ENCODE assay signal across 14 cellular contexts in genomic region chr14:76138758-76139723, GRCh38. TPM values are rescaled to one million over a fixed set of nuclear protein-coding genes. Genes with fewer than 3 reads are reported as not detected.
DNase-seq lines count a peak whose midpoint lies in the region; ATAC-seq and TF ChIP-seq lines count a peak whose summit lies in the region.
"Had no signal": no experiment of that assay in that cellular context is flagged by ENCODE, and none has a peak within 500 bp of the region (broad histone marks: within the 10 kb centered on the region; RNA-seq: fewer than 3 reads in every experiment).

No MANE protein-coding gene starts in this region.

- H3K4me3 ChIP-seq in dorsolateral prefrontal cortex, result peak overlapping the region in 57 of 59 donors; percentile 5 to 67 (median 40)
- peak overlapping the region; percentile 25 for H3K4me3 ChIP-seq in lower lobe of right lung
- peak overlapping the region; percentile 57 to 61 for H3K4me3 ChIP-seq in stomach smooth muscle (ENCODE audit: low read length in 2 of 2)
- H3K4me3 ChIP-seq: A549, HAP-1 had no signal

- H3K4me1 ChIP-seq in lower lobe of right lung, result no peaks in the 10 kb centered on the region
- H3K4me1 ChIP-seq in stomach smooth muscle (ENCODE audit: control insufficient read depth, insufficient read depth, low read length), result no peaks in the 10 kb centered on the region
- H3K4me1 ChIP-seq: A549, HAP-1 had no signal

- H3K9me3 ChIP-seq in lower lobe of right lung, result peaks cover 9% of the 10 kb centered on the region
- H3K9me3 ChIP-seq in stomach smooth muscle (ENCODE audit: control insufficient read depth in 2 of 2, low read length in 2 of 2), result peaks cover 0 to 2% of the 10 kb centered on the region in 2 donors
- H3K9me3 ChIP-seq: A549, HAP-1, thyroid gland had no signal

- H3K36me3 ChIP-seq in lower lobe of right lung, result no peaks in the 10 kb centered on the region
- no peaks in the 10 kb centered on the region for H3K36me3 ChIP-seq in stomach smooth muscle (ENCODE audit: control insufficient read depth in 2 of 2, insufficient read depth in 2 of 2, low read length in 2 of 2)
- H3K36me3 ChIP-seq: HAP-1, thyroid gland had no signal

- peak overlapping the region in 1 of 2 donors; percentile 9 for H3K9ac ChIP-seq in stomach smooth muscle (ENCODE audit: low read length in 2 of 2)

- H3K27ac ChIP-seq in dorsolateral prefrontal cortex (no peak overlapping the region), lower lobe of right lung (no peak overlapping the region), stomach smooth muscle (ENCODE audit: low read length) (no peak overlapping the region)
- H3K27ac ChIP-seq: A549, thyroid gland had no signal

- TF ChIP-seq CTCF in dorsolateral prefrontal cortex (IDR thresholded peaks at IDR 0.05 in 54 of 56, conservative IDR thresholded peaks at IDR 0.05 in 2 of 56; ENCODE audit: low read depth in 1 of 56, partially characterized antibody in 56 of 56) (no peak), lower lobe of right lung (IDR thresholded peaks at IDR 0.05) (no peak)

- ATAC-seq in lower lobe of right lung, result no peak
- ATAC-seq: A549 had no signal

- peaks cover 0 to 72% (median 47%) of the 10 kb centered on the region in 45 donors for H3K27me3 ChIP-seq in dorsolateral prefrontal cortex
- peaks cover 71% of the 10 kb centered on the region for H3K27me3 ChIP-seq in lower lobe of right lung (ENCODE audit: low read depth)
- H3K27me3 ChIP-seq in stomach smooth muscle (ENCODE audit: control insufficient read depth in 1 of 2, insufficient read depth in 2 of 2, low read length in 2 of 2), result peaks cover 12 to 32% of the 10 kb centered on the region in 2 donors

- peak; percentile 27 for DNase-seq in NCI-H748 (lab: John Stamatoyannopoulos, UW; ENCODE audit: unreplicated experiment)
- DNase-seq in NCI-H748 treated with DMSO at 0.1 percent for 48 hours (lab: John Stamatoyannopoulos, UW), result no peak
- DNase-seq in dorsolateral prefrontal cortex, result no peak
- DNase-seq in lower lobe of right lung, result no peak
- no peak for DNase-seq in stimulated activated CD4-positive, alpha-beta T cell treated with anti-CD3 and anti-CD28 coated beads, Interleukin-4, amount 100 ng/mL, for 4 hours
- no peak for DNase-seq in stimulated activated CD4-positive, alpha-beta T cell treated with anti-CD3 and anti-CD28 coated beads, Interleukin-4, amount 100 ng/mL, for 1 hour
- DNase-seq in activated CD4-positive, CD25-positive, alpha-beta regulatory T cell (lab: John Stamatoyannopoulos, UW), result no peak
- DNase-seq: activated CD4-positive, CD25-positive, alpha-beta regulatory T cell treated with anti-CD3 and anti-CD28 coated beads, Interleukin-2, amount 50 U/mL, for 72 hours; activated naive CD4-positive, alpha-beta T cell treated with anti-CD3 and anti-CD28 coated beads for 36 hours; stimulated activated CD4-positive, alpha-beta T cell treated with anti-CD3 and anti-CD28 coated beads, Interleukin-2, amount 100 ng/mL, for 24 hours; thyroid gland had no signal

- intact Hi-C loops in dorsolateral prefrontal cortex (cut with DNase I) (no loop called here), lower lobe of right lung (cut with DNase I) (no loop called here)

RNA-seq across cellular contexts. Expression of gene GPATCH2L, which starts 12.7 kb away (rescaled TPM):
- total RNA-seq in dorsolateral prefrontal cortex (10 to 100 TPM; 48.3 to 78.8 (median 63.9) TPM), lower lobe of right lung (50.5 TPM)
